ENCODE assay signal across 20 cellular contexts in genomic region chr9:99056186-99056585, GRCh38. TPM values are rescaled to one million over a fixed set of nuclear protein-coding genes. Genes with fewer than 3 reads are reported as not detected.
DNase-seq lines count a peak whose midpoint lies in the region; ATAC-seq and TF ChIP-seq lines count a peak whose summit lies in the region.
"Had no signal": no experiment of that assay in that cellular context is flagged by ENCODE, and none has a peak within 500 bp of the region (broad histone marks: within the 10 kb centered on the region; RNA-seq: fewer than 3 reads in every experiment).

No MANE protein-coding gene starts in this region.

- no peak for ATAC-seq in GM18868 (IDR thresholded peaks at IDR 0.05; ENCODE audit: unreplicated experiment)
- ATAC-seq in GM21515 (IDR thresholded peaks at IDR 0.05; ENCODE audit: unreplicated experiment) = no peak
- no peak for ATAC-seq in HG02870 (IDR thresholded peaks at IDR 0.05; ENCODE audit: unreplicated experiment)
- ATAC-seq: Right ventricle myocardium inferior had no signal

- H3K4me1 Mint-ChIP-seq in CD8-positive, alpha-beta memory T cell = peaks cover 86 to 95% (median 93%) of the 10 kb centered on the region in 3 donors
- peaks cover 70% of the 10 kb centered on the region for H3K4me1 Mint-ChIP-seq in dendritic cell treated with granulocyte-macrophage colony-stimulating factor and Interleukin-4, amounts not matched to agents 40 ng/mL and 50 ng/mL, for 4 days (ENCODE audit: low read depth)

- no peak overlapping the region for H3K4me3 ChIP-seq in CD8-positive, alpha-beta memory T cell (ENCODE audit: low read length)
- H3K4me3 ChIP-seq in KMS-11 (IDR thresholded peaks at IDR 0.05; ENCODE audit: insufficient read depth, low read depth, low read length) = no peak overlapping the region
- H3K4me3 ChIP-seq in neuronal stem cell (ENCODE audit: low read length in 2 of 2) = no peak overlapping the region
- H3K4me3 ChIP-seq in lower leg skin (ENCODE audit: low read depth, poor library complexity, severe bottlenecking) = no peak overlapping the region
- H3K4me3 ChIP-seq: GM23248, Peyer's patch, SK-N-MC had no signal

- H3K9me3 ChIP-seq in CD8-positive, alpha-beta memory T cell (ENCODE audit: low read length) = no peaks in the 10 kb centered on the region
- no peaks in the 10 kb centered on the region for H3K9me3 ChIP-seq in neuronal stem cell (replicated peaks in 1 of 2; ENCODE audit: control insufficient read depth in 2 of 2, insufficient read depth in 1 of 2, low read depth in 1 of 2, low read length in 2 of 2)
- H3K9me3 ChIP-seq: Peyer's patch had no signal

- H3K36me3 ChIP-seq in CD8-positive, alpha-beta memory T cell (ENCODE audit: insufficient read depth, low read length) = no peaks in the 10 kb centered on the region
- H3K36me3 ChIP-seq in KMS-11 (ENCODE audit: insufficient read depth) (no peaks in the 10 kb centered on the region), neuronal stem cell (replicated peaks in 1 of 2; ENCODE audit: control insufficient read depth in 2 of 2, insufficient read depth in 2 of 2, low read length in 2 of 2) (no peaks in the 10 kb centered on the region)
- H3K36me3 ChIP-seq: Peyer's patch had no signal

- H3K23ac ChIP-seq in neuronal stem cell (ENCODE audit: low read depth, low read length, poor library complexity) = no peak overlapping the region

- no peaks in the 10 kb centered on the region for H3K27me3 Mint-ChIP-seq in CD8-positive, alpha-beta memory T cell
- peaks cover 31% of the 10 kb centered on the region for H3K27me3 Mint-ChIP-seq in dendritic cell treated with granulocyte-macrophage colony-stimulating factor and Interleukin-4, amounts not matched to agents 40 ng/mL and 50 ng/mL, for 4 days
- H3K27me3 Mint-ChIP-seq: CD4-positive, alpha-beta T cell had no signal

- H2AK5ac ChIP-seq in neuronal stem cell (ENCODE audit: low read depth, low read length) = no peak overlapping the region

- no peak overlapping the region for H2BK12ac ChIP-seq in neuronal stem cell (ENCODE audit: low read length)

- peaks cover 0 to 2% (median 0%) of the 10 kb centered on the region in 5 donors for H3K9me3 Mint-ChIP-seq in CD8-positive, alpha-beta memory T cell
- H3K9me3 Mint-ChIP-seq in dendritic cell treated with granulocyte-macrophage colony-stimulating factor and Interleukin-4, amounts not matched to agents 40 ng/mL and 50 ng/mL, for 4 days = no peaks in the 10 kb centered on the region
- H3K9me3 Mint-ChIP-seq: CD4-positive, alpha-beta T cell had no signal

- CTCF ChIA-PET in CD8-positive, alpha-beta memory T cell (lab: Charles Lee) = interaction anchor here (0.6 to 1.4 kb wide), 4 partner anchors 55 to 86 kb away, joined by 3 to 4 read pairs (median 3); no protein-coding TSS in a partner anchor

- no CpG with 5 or more reads among the region's 6 CpGs for WGBS in neuronal stem cell (ENCODE audit: extremely low coverage in 2 of 2, insufficient read length in 2 of 2, insufficient replicate concordance in 1 of 2), 2 donors
- WGBS in lower leg skin, 2 donors = 96 to 99% methylated on average over 6 of the region's 6 CpGs

- peak overlapping the region; percentile 76; the same call in 1 of the 2 replicates for H3K4me2 ChIP-seq in KMS-11
- no peak overlapping the region for H3K4me2 ChIP-seq in neuronal stem cell (ENCODE audit: insufficient read depth, low read length, poor library complexity, severe bottlenecking)

- no peak overlapping the region for H3K27ac ChIP-seq in CD8-positive, alpha-beta memory T cell (ENCODE audit: low read depth, low read length)
- H3K27ac ChIP-seq in KMS-11 = no peak overlapping the region
- H3K27ac ChIP-seq in neuronal stem cell (replicated peaks; ENCODE audit: low read length) = no peak overlapping the region
- H3K27ac ChIP-seq: Peyer's patch, SK-N-MC had no signal

- peak overlapping the region; percentile 10 for H2BK5ac ChIP-seq in neuronal stem cell (ENCODE audit: low read length)

- no peak overlapping the region for H4K91ac ChIP-seq in neuronal stem cell (ENCODE audit: low read depth, low read length, poor library complexity)

- H2BK120ac ChIP-seq in neuronal stem cell (ENCODE audit: low read depth, low read length) = no peak overlapping the region

- H2BK15ac ChIP-seq in neuronal stem cell (ENCODE audit: low read length) = no peak overlapping the region

- TF ChIP-seq CTCF in KMS-11 (conservative IDR thresholded peaks at IDR 0.05; ENCODE audit: low read depth, low read length) (no peak), lower leg skin (IDR thresholded peaks at IDR 0.05) (no peak)

- H4K8ac ChIP-seq in neuronal stem cell (ENCODE audit: low read depth, low read length) = no peak overlapping the region

- H3K4ac ChIP-seq in neuronal stem cell (ENCODE audit: low read length) = no peak overlapping the region

- no peak overlapping the region for H3K14ac ChIP-seq in neuronal stem cell (ENCODE audit: low read length)

- intact Hi-C loops in dendritic cell treated with granulocyte-macrophage colony-stimulating factor and Interleukin-4, amounts not matched to agents 40 ng/mL and 50 ng/mL, for 4 days (cut with micrococcal nuclease) = loop anchor here (2.0 to 5.0 kb wide), 2 partner anchors 51 to 55 kb away; partner anchors contain the start of gene TGFBR1
- intact Hi-C loops in lower leg skin (cut with DNase I; ENCODE audit: low total_unique reads) = no loop called here

- no peak overlapping the region for H3K9ac ChIP-seq in KMS-11
- H3K9ac ChIP-seq in neuronal stem cell (ENCODE audit: low read depth, low read length, poor library complexity) = no peak overlapping the region
- H3K9ac ChIP-seq: GM23248 had no signal

- no peak for DNase-seq in CD8-positive, alpha-beta memory T cell
- DNase-seq in neuronal stem cell (ENCODE audit: low spot score) = no peak
- DNase-seq in lower leg skin (ENCODE audit: low spot score in 2 of 2) = no peak
- DNase-seq: Calu3; CD4-positive, alpha-beta T cell; DMS53; KG1; NCI-H1092; NCI-H146; NCI-H2081; NCI-H510A treated with DMSO at 0.1 percent for 48 hours; Peyer's patch had no signal

- H3K79me2 ChIP-seq in KMS-11 (ENCODE audit: insufficient read depth, low read depth) = no peaks in the 10 kb centered on the region

- no peaks in the 10 kb centered on the region for H3K79me1 ChIP-seq in neuronal stem cell (ENCODE audit: low read depth, low read length)

- POLR2A ChIA-PET in CD8-positive, alpha-beta memory T cell (lab: Charles Lee) = interaction anchor here (1.3 kb wide), 1 partner anchor 20 kb away, joined by 6 read pairs; no protein-coding TSS in a partner anchor

- H2AFZ ChIP-seq in KMS-11 (ENCODE audit: low read depth) (no peak overlapping the region), neuronal stem cell (ENCODE audit: low read length) (no peak overlapping the region)
- H2AFZ ChIP-seq: GM23248 had no signal

- no peak overlapping the region for H3K18ac ChIP-seq in neuronal stem cell (ENCODE audit: low read length)

- peaks cover 0 to 7% (median 0%) of the 10 kb centered on the region in 3 donors for H3K36me3 Mint-ChIP-seq in CD8-positive, alpha-beta memory T cell
- no peaks in the 10 kb centered on the region for H3K36me3 Mint-ChIP-seq in dendritic cell treated with granulocyte-macrophage colony-stimulating factor and Interleukin-4, amounts not matched to agents 40 ng/mL and 50 ng/mL, for 4 days (ENCODE audit: low read depth)

- peaks cover 85% of the 10 kb centered on the region for H3K4me1 ChIP-seq in CD8-positive, alpha-beta memory T cell (ENCODE audit: insufficient read depth, low read length)
- peaks cover 85% of the 10 kb centered on the region for H3K4me1 ChIP-seq in KMS-11 (ENCODE audit: low read depth, poor library complexity, severe bottlenecking)
- peaks cover 0 to 5% of the 10 kb centered on the region in 2 donors for H3K4me1 ChIP-seq in neuronal stem cell (ENCODE audit: control insufficient read depth in 2 of 2, insufficient read depth in 1 of 2, low read depth in 1 of 2, low read length in 2 of 2)

- H3K27ac Mint-ChIP-seq in CD8-positive, alpha-beta memory T cell = peak overlapping the region in 5 of 8 donors; percentile 3 to 91 (median 79)
- peak overlapping the region; percentile 93 for H3K27ac Mint-ChIP-seq in dendritic cell treated with granulocyte-macrophage colony-stimulating factor and Interleukin-4, amounts not matched to agents 40 ng/mL and 50 ng/mL, for 4 days
- H3K27ac Mint-ChIP-seq: CD4-positive, alpha-beta T cell had no signal

- peak overlapping the region in 5 of 7 donors; percentile 87 to 93 (median 92) for H3K4me3 Mint-ChIP-seq in CD8-positive, alpha-beta memory T cell
- H3K4me3 Mint-ChIP-seq in dendritic cell treated with granulocyte-macrophage colony-stimulating factor and Interleukin-4, amounts not matched to agents 40 ng/mL and 50 ng/mL, for 4 days = no peak overlapping the region

- H4K20me1 ChIP-seq in KMS-11 (ENCODE audit: insufficient read depth) = no peaks in the 10 kb centered on the region

- TF ChIP-seq POLR2A in lower leg skin (IDR thresholded peaks at IDR 0.05) = no peak

- no peaks in the 10 kb centered on the region for H3K27me3 ChIP-seq in CD8-positive, alpha-beta memory T cell (ENCODE audit: insufficient read depth, low read length, poor library complexity, severe bottlenecking)
- H3K27me3 ChIP-seq in KMS-11 (ENCODE audit: insufficient read depth, low read depth) (no peaks in the 10 kb centered on the region), neuronal stem cell (ENCODE audit: control insufficient read depth in 3 of 3, insufficient read depth in 3 of 3, low read depth in 1 of 3, low read length in 3 of 3) (peaks cover 0 to 15% (median 0%) of the 10 kb centered on the region in 3 experiments)
- H3K27me3 ChIP-seq: Peyer's patch had no signal

RNA-seq across cellular contexts. Expression of gene TGFBR1, which starts 48.7 kb away (rescaled TPM):
- total RNA-seq in CD8-positive, alpha-beta memory T cell = 10 to 100 TPM; 36.6 to 41.9 TPM
- 34.4 TPM for polyA plus RNA-seq in CD8-positive, alpha-beta memory T cell
- 44.9 TPM for polyA plus RNA-seq in neuronal stem cell (2013, experiment 1 of 2)
- polyA plus RNA-seq in neuronal stem cell (2013, experiment 2 of 2) = 47.8 TPM
- total RNA-seq in lower leg skin = 10 to 100 TPM; 10.1 to 23.3 (median 16.0) TPM
